18 cellular contexts compared by ENCODE assay signal in genomic region chr20:1438361-1438760, GRCh38. TPM values are rescaled to one million over a fixed set of nuclear protein-coding genes. Genes with fewer than 3 reads are reported as not detected.
"Had no signal": no experiment of that assay in that cellular context is flagged by ENCODE, and none has a peak within 500 bp of the region (broad histone marks: within the 10 kb centered on the region; RNA-seq: fewer than 3 reads in every experiment).

No MANE protein-coding gene starts in this region.

- H3K4me3 ChIP-seq: hepatocyte, left ventricle myocardium inferior, lower lobe of right lung, right atrium auricular region had no signal

- FAIRE-seq: kidney, small intestine had no signal

- DNase-seq: dermis blood vessel endothelial cell; foreskin melanocyte; head of caudate nucleus; kidney; left cardiac atrium; left ventricle myocardium inferior; lower lobe of right lung; natural killer cell; small intestine; stimulated activated CD4-positive, alpha-beta T cell treated with anti-CD3 and anti-CD28 coated beads, Interleukin-12 subunit alpha, Interleukin-12 subunit beta, amount 100 ng/mL, for 4 hours; stimulated activated naive CD4-positive, alpha-beta T cell treated with Interleukin-2 at 50 U/mL for 16 hours; trophoblast cell had no signal

- H3K79me2 ChIP-seq: hepatocyte had no signal

- ATAC-seq: left cardiac atrium, lower lobe of right lung, natural killer cell had no signal

- H2AFZ ChIP-seq: hepatocyte had no signal

- H3K27me3 ChIP-seq: hepatocyte, right atrium auricular region had no signal

- H3K27ac ChIP-seq: hepatocyte, left ventricle myocardium inferior, lower lobe of right lung, right atrium auricular region had no signal

- H3K4me1 ChIP-seq: right atrium auricular region had no signal

- H3K9me3 ChIP-seq: left ventricle myocardium inferior, lower lobe of right lung, right atrium auricular region had no signal

- H3K4me2 ChIP-seq: hepatocyte had no signal

RNA-seq across cellular contexts. Expression of gene SIRPB2, which starts 52.9 kb away (rescaled TPM):
- total RNA-seq: hepatocyte, mesothelial cell of epicardium, myocyte, neural crest cell, osteocyte had no signal
- polyA plus RNA-seq: hepatocyte had no signal
